Comparison of ENCODE assay signal across 17 cellular contexts in the genomic region with DNA sequence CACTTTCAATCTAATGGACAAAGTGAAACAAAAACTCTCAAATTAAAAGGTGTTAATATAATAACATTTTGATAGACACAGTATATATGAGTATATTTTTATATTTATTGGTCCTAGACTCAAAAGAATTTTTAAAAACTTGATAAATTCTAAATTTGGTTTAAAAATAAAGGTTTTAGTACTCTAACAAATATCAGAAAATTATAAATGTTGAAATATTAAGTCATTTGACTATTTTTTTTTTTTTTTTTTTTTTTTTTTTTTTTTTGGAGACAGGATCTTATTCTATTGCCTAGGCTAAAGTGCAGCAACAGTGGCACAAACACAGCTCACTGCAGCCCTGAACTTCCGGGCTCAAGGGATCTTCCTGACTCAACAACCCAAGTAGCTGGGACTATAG.
DNase-seq lines count a peak whose midpoint lies in the region; ATAC-seq, FAIRE-seq and TF ChIP-seq lines count a peak whose summit lies in the region.
"Had no signal": no experiment of that assay in that cellular context is flagged by ENCODE, and none has a peak within 500 bp of the region (broad histone marks: within the 10 kb centered on the region; RNA-seq: fewer than 3 reads in every experiment).

No MANE protein-coding gene starts in this region.

- H3K27me3 Mint-ChIP-seq in T-helper 17 cell: no peaks in the 10 kb centered on the region
- H3K27me3 Mint-ChIP-seq: CD4-positive, alpha-beta memory T cell had no signal

- FAIRE-seq in frontal cortex (lab: Jason Lieb, UNC): peak; percentile 93
- FAIRE-seq: GM12878, H54 had no signal

- no peaks in the 10 kb centered on the region for H3K9me3 ChIP-seq in HEK293 (ENCODE audit: control insufficient read depth, insufficient read depth, low read depth, low read length)
- no peaks in the 10 kb centered on the region for H3K9me3 ChIP-seq in T-helper 17 cell (ENCODE audit: control insufficient read depth, low read length, poor library complexity, severe bottlenecking)
- H3K9me3 ChIP-seq in aorta (ENCODE audit: control insufficient read depth, low read length): no peaks in the 10 kb centered on the region
- H3K9me3 ChIP-seq: BLaER1 had no signal

- ATAC-seq in T-helper 17 cell (no peak), GM18505 (IDR thresholded peaks at IDR 0.05; ENCODE audit: unreplicated experiment) (no peak), aorta (ENCODE audit: low FRiP score) (no peak), GM21529 (IDR thresholded peaks at IDR 0.05; ENCODE audit: unreplicated experiment) (no peak)
- ATAC-seq: GM12878, GM23338 had no signal

- H3K4me1 ChIP-seq in HEK293 (ENCODE audit: control insufficient read depth, insufficient read depth, low read length) (no peaks in the 10 kb centered on the region), aorta (ENCODE audit: control insufficient read depth in 1 of 2, insufficient read depth in 2 of 2, low read length in 2 of 2) (no peaks in the 10 kb centered on the region)
- H3K4me1 ChIP-seq: BLaER1 had no signal

- TF ChIP-seq POLR2A in GM18505 (IDR thresholded peaks at IDR 0.05; ENCODE audit: borderline replicate concordance, extremely low read depth, insufficient read depth, insufficient read length): no peak

- H3K4me3 ChIP-seq in HEK293 (ENCODE audit: low read depth, low read length) (no peak overlapping the region), aorta (ENCODE audit: low read length in 2 of 2) (no peak overlapping the region)
- H3K4me3 ChIP-seq: BLaER1, GM12878, GM23338 had no signal

- TF ChIP-seq CTCF in HEK293 (tag by site-specific recombination; IDR thresholded peaks at IDR 0.05): no peak

- POLR2A ChIA-PET in HEK293 (lab: Yijun Ruan, JAX): no interaction called here

- H3K36me3 ChIP-seq in HEK293 (ENCODE audit: control insufficient read depth in 2 of 2, insufficient read depth in 1 of 2, low read length in 2 of 2) (peaks cover 33 to 61% of the 10 kb centered on the region in 2 experiments), aorta (ENCODE audit: control insufficient read depth in 1 of 2, insufficient read depth in 2 of 2, low read length in 1 of 2) (no peaks in the 10 kb centered on the region)

- DNase-seq in T-helper 17 cell (no peak), frontal cortex (ENCODE audit: low spot score in 2 of 2) (no peak), aorta (no peak), NCI-H1417 treated with DMSO at 0.1 percent for 48 hours (lab: John Stamatoyannopoulos, UW) (no peak)
- DNase-seq: CD4-positive, alpha-beta memory T cell; DMS153; DMS79 treated with DMSO at 0.1 percent for 48 hours; HCEC 1CT; KG1 had no signal

- H3K27ac ChIP-seq in HEK293 (ENCODE audit: extremely low read depth, low read depth, low read length) (no peak overlapping the region), aorta (ENCODE audit: low read depth in 1 of 2, low read length in 2 of 2) (no peak overlapping the region)
- H3K27ac ChIP-seq: BLaER1 had no signal

- intact Hi-C loops in aorta (cut with DNase I): no loop called here

- no peaks in the 10 kb centered on the region for H3K27me3 ChIP-seq in aorta (ENCODE audit: control insufficient read depth in 1 of 2, insufficient read depth in 2 of 2, low read length in 1 of 2)
- H3K27me3 ChIP-seq: BLaER1 had no signal

- H3K4me1 Mint-ChIP-seq in T-helper 17 cell: peaks cover 8% of the 10 kb centered on the region
- H3K4me1 Mint-ChIP-seq: CD14-positive monocyte, GM23338 had no signal

- peaks cover 5% of the 10 kb centered on the region for H3K36me3 Mint-ChIP-seq in T-helper 17 cell (ENCODE audit: low read depth)

- CTCF ChIA-PET in HEK293 (lab: Yijun Ruan, JAX): interaction anchor here (0.6 kb wide), 2 partner anchors 59 to 213 kb away, joined by 3 read pairs; no protein-coding TSS in a partner anchor

- peak overlapping the region; percentile 78 for H3K27ac Mint-ChIP-seq in T-helper 17 cell
- H3K27ac Mint-ChIP-seq: CD14-positive monocyte; CD4-positive, alpha-beta memory T cell; GM23338 had no signal

- H3K4me3 Mint-ChIP-seq in T-helper 17 cell: no peak overlapping the region
- H3K4me3 Mint-ChIP-seq: CD14-positive monocyte; CD4-positive, alpha-beta memory T cell; GM23338 had no signal

- WGBS in aorta, 2 donors: 95 to 100% methylated on average over 1 of the region's 1 CpG

TF ChIP-seq in HEK293, 187 proteins besides CTCF, POLR2A, EP300 and RAD21:
- TF ChIP-seq ZNF202 (tag by site-specific recombination; IDR thresholded peaks at IDR 0.05; ENCODE audit: borderline replicate concordance): no peak
- TF ChIP-seq, protein P1, sequence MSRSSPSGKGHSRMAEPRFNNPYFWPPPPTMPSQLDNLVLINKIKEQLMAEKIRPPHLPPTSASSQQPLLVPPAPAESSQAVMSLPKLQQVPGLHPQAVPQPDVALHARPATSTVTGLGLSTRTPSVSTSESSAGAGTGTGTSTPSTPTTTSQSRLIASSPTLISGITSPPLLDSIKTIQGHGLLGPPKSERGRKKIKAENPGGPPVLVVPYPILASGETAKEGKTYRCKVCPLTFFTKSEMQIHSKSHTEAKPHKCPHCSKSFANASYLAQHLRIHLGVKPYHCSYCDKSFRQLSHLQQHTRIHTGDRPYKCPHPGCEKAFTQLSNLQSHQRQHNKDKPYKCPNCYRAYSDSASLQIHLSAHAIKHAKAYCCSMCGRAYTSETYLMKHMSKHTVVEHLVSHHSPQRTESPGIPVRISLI (tag by site-specific recombination; IDR thresholded peaks at IDR 0.05): peak; percentile 90
